8 cellular contexts compared by ENCODE assay signal in the genomic region with DNA sequence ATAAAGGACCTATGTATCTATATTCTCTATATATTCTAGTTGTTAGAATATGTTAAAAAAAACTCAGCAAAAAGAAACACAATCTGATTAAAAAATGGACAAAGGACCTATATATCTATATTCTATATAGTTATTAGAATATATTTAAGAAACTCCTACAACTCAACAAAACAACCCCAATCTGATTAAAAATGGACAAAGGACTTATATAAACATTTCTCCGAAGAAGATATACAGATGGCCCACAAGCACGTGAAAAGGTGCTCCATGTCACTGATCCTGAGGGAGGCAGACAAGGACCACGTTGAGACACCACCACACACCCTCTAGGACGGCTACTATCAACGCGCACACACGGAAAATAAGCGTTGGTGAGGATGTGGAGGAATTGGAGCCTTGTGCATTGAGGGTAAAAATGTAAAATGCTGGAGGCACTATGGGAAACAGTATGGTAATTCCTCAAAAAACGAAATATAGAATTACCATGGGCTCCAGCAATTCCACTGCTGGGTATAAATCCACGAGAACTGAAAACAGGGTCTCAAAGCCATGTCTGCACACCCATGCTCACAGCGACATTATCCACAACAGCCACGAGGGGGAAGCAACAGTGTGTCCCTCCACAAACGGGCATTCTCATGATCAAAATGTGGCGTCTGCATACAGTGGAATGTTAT. TPM values are rescaled to one million over a fixed set of nuclear protein-coding genes. Genes with fewer than 3 reads are reported as not detected.
A peak's percentile ranks its signal among the peaks of the same experiment; 100 is the strongest.
DNase-seq lines count a peak whose midpoint lies in the region.

No MANE protein-coding gene starts in this region.

- DNase-seq in SIG-M5 treated with dmso at 0.1 percent for 504 hours (lab: John Stamatoyannopoulos, UW; ENCODE audit: unreplicated experiment) (peak; percentile 76), SIG-M5 (lab: John Stamatoyannopoulos, UW) (no peak), NCI-H446 treated with DMSO at 0.1 percent for 48 hours (lab: John Stamatoyannopoulos, UW) (peak; percentile 40), ecto neural progenitor cell (ENCODE audit: low spot score) (peak; percentile 70), medulla oblongata (ENCODE audit: extremely low spot score) (peak; percentile 93), mesenteric fat pad (ENCODE audit: low spot score) (no peak)
- peak; percentile 54 to 61 for DNase-seq in activated CD4-positive, alpha-beta T cell treated with anti-CD3 and anti-CD28 coated beads for 4 hours
- DNase-seq in stimulated activated CD4-positive, alpha-beta T cell treated with anti-CD3 and anti-CD28 coated beads, TNF-alpha, amount 100 ng/mL, for 48 hours (ENCODE audit: low read depth in 3 of 3), result peak; percentile 22 to 56 (median 22)

RNA-seq across cellular contexts. Expression of a gene that starts 22.7 kb away (rescaled TPM):
- total RNA-seq in mesenteric fat pad, result 2.2 TPM

RNA-seq across cellular contexts. Expression of a gene that starts 47.1 kb away (rescaled TPM):
- 23.6 TPM for total RNA-seq in mesenteric fat pad

Comparison
In these comparisons a context has a peak if more than half of its experiments do, and no peak if none do; other contexts are left out.
1. DNase-seq: peak in SIG-M5 treated with dmso at 0.1 percent for 504 hours (single experiment), NCI-H446 treated with DMSO at 0.1 percent for 48 hours (single experiment), activated CD4-positive, alpha-beta T cell treated with anti-CD3 and anti-CD28 coated beads for 4 hours (2 of 2), ecto neural progenitor cell (single experiment), medulla oblongata (single experiment) and stimulated activated CD4-positive, alpha-beta T cell treated with anti-CD3 and anti-CD28 coated beads, TNF-alpha, amount 100 ng/mL, for 48 hours (3 of 3); none in SIG-M5 (single experiment) and mesenteric fat pad (single experiment).